ENCODE assay signal across 10 cellular contexts in the genomic region with DNA sequence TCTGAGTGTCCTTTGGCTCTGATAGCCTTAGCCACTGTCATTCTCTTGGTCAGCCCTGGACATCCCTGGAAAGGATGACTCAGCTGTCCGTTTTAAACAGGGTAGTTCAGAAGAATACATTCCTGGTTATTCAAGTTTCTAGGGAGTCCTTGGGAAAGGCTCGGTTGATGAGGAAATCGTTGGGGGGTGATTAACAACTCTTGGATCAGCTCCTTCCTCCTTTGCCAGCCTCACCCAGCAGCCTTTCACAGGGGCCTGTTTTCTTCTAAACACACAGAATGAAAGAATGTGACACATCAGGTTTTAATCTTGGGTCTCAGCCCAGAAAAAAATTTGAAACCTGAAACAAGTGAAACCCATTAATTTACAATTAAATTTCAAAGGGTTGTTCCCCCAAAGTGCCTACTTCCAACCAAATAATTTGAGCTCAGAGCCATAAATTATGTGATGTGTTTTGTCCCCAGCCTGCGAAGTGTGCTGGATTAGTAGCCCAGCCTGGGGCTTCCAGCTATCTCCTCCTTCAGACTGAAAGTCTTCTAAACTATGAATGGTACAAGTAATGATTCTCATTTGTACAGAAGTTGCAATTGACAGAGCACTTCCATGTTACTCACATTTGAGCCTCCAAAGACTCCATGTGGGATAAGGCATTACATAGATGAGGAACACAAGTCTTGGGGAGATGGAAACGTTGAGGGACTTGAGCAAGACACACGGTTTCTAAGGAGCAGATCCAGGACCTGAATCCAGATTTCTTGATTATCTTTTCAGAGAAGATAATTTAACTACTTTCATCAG. TPM values are rescaled to one million over a fixed set of nuclear protein-coding genes. Genes with fewer than 3 reads are reported as not detected.
DNase-seq lines count a peak whose midpoint lies in the region; ATAC-seq and TF ChIP-seq lines count a peak whose summit lies in the region.
"Had no signal": no experiment of that assay in that cellular context is flagged by ENCODE, and none has a peak within 500 bp of the region (broad histone marks: within the 10 kb centered on the region; RNA-seq: fewer than 3 reads in every experiment).

No MANE protein-coding gene starts in this region.

- H3K79me2 ChIP-seq in mammary epithelial cell (ENCODE audit: insufficient read depth, low read length): no peaks in the 10 kb centered on the region
- no peaks in the 10 kb centered on the region for H3K79me2 ChIP-seq in Karpas-422 (ENCODE audit: low read length)

- 26% methylated on average over 6 of the region's 6 CpGs for WGBS in mammary epithelial cell (ENCODE audit: low coverage, missing lambda C conversion rate)
- WGBS in urinary bladder: 43% methylated on average over 6 of the region's 6 CpGs

- H4K20me1 ChIP-seq in mammary epithelial cell (ENCODE audit: insufficient read depth, low read length): no peaks in the 10 kb centered on the region
- no peaks in the 10 kb centered on the region for H4K20me1 ChIP-seq in Karpas-422 (ENCODE audit: insufficient read depth, low read depth, low read length)

- H3K9me3 ChIP-seq in mammary epithelial cell (replicated peaks; ENCODE audit: insufficient read depth, low read length) (no peaks in the 10 kb centered on the region), Karpas-422 (ENCODE audit: low read length) (no peaks in the 10 kb centered on the region)

- H3K27ac ChIP-seq in mammary epithelial cell (ENCODE audit: insufficient read depth, low read depth, low read length) (peak overlapping the region; percentile 46), urinary bladder (ENCODE audit: low read depth) (peak overlapping the region; percentile 15), Karpas-422 (ENCODE audit: low read length) (no peak overlapping the region)

- dilution Hi-C loops in mammary epithelial cell (cut with HindIII; ENCODE audit: low sequenced_read_pairs): no loop called here

- ATAC-seq in left colon: peak; percentile 47
- no peak for ATAC-seq in Right ventricle myocardium superior (ENCODE audit: poor library complexity)
- ATAC-seq: stimulated activated naive CD8-positive, alpha-beta T cell treated with anti-CD3 and anti-CD28 coated beads, Interleukin-15, Interleukin-2, amounts not matched to agents 100 U/mL and 50 U/mL, for 24 hours had no signal

- H2AFZ ChIP-seq in mammary epithelial cell (ENCODE audit: low read depth, low read length): no peak overlapping the region
- H2AFZ ChIP-seq in Karpas-422 (ENCODE audit: low read length): no peak overlapping the region

- no peaks in the 10 kb centered on the region for H3K9me2 ChIP-seq in Karpas-422 (replicated peaks; ENCODE audit: insufficient read depth, low read length)

- peaks cover 20% of the 10 kb centered on the region for H3K4me1 ChIP-seq in mammary epithelial cell (ENCODE audit: insufficient read depth, low read length)
- H3K4me1 ChIP-seq in urinary bladder (ENCODE audit: insufficient read depth): no peaks in the 10 kb centered on the region
- no peaks in the 10 kb centered on the region for H3K4me1 ChIP-seq in Karpas-422 (ENCODE audit: low read length)

- in situ Hi-C loops in mammary epithelial cell (cut with MboI; ENCODE audit: low sequenced_read_pairs in 2 of 2): loop anchor here in 1 of 2 donors (10.0 kb wide), 1 partner anchor 235 kb away; no protein-coding TSS in a partner anchor

- H3K4me2 ChIP-seq in mammary epithelial cell (ENCODE audit: insufficient read depth, low read depth, low read length) (peak overlapping the region; percentile 34), Karpas-422 (ENCODE audit: low read depth, low read length, poor library complexity, severe bottlenecking) (no peak overlapping the region)

- H3K36me3 ChIP-seq in mammary epithelial cell (ENCODE audit: insufficient read depth, low read length) (no peaks in the 10 kb centered on the region), urinary bladder (ENCODE audit: insufficient read depth) (no peaks in the 10 kb centered on the region), Karpas-422 (ENCODE audit: insufficient read depth, low read length) (no peaks in the 10 kb centered on the region)

- BruUV-seq in mammary epithelial cell (replicated peaks; lab: Mats Ljungman, UMichigan): no TSS peak

- intact Hi-C loops in mammary epithelial cell (cut with micrococcal nuclease) (loop anchor here (2.0 to 10.0 kb wide), 5 partner anchors 37 to 822 kb away; partner anchors contain the start of genes E2F8 and ZDHHC13), left colon (cut with DNase I, micrococcal nuclease) (loop anchor here in 1 of 2 donors (10.0 kb wide), 1 partner anchor 665 kb away; no protein-coding TSS in a partner anchor), Right ventricle myocardium superior (cut with DNase I) (loop anchor here (5.0 kb wide), 1 partner anchor 32 kb away; no protein-coding TSS in a partner anchor)

- H3K9ac ChIP-seq in mammary epithelial cell (ENCODE audit: insufficient read depth, low read length) (no peak overlapping the region), Karpas-422 (ENCODE audit: low read length) (no peak overlapping the region)

- CTCF ChIA-PET in mammary epithelial cell (lab: Charles Lee; ENCODE audit: low non-redundant PET): no interaction called here

- H3K27me3 ChIP-seq in mammary epithelial cell (ENCODE audit: insufficient read depth, low read length) (no peaks in the 10 kb centered on the region), Karpas-422 (ENCODE audit: low read length) (0 out of 2 replicates have a peak, but pooled peaks cover 4% of the 10 kb centered on the region)

- peak; percentile 97 for DNase-seq in HT1080 (ENCODE audit: low read depth)
- peak; percentile 90 for DNase-seq in mammary epithelial cell
- DNase-seq in left colon: no peak
- DNase-seq in Right ventricle myocardium superior: no peak
- no peak for DNase-seq in Karpas-422
- no peak for DNase-seq in T-helper 9 cell
- DNase-seq: activated CD4-positive, CD25-positive, alpha-beta regulatory T cell treated with anti-CD3 and anti-CD28 coated beads, Interleukin-2, amount 50 U/mL, for 72 hours; stimulated activated naive CD8-positive, alpha-beta T cell treated with anti-CD3 and anti-CD28 coated beads, Interleukin-15, Interleukin-2, amounts not matched to agents 100 U/mL and 50 U/mL, for 24 hours had no signal

- H3K4me3 ChIP-seq in mammary epithelial cell (replicated peaks in 1 of 3; ENCODE audit: insufficient read depth in 1 of 3, low read depth in 2 of 3, low read length in 3 of 3): no peak overlapping the region
- no peak overlapping the region for H3K4me3 ChIP-seq in urinary bladder (ENCODE audit: low read depth, low read length)
- H3K4me3 ChIP-seq in Karpas-422 (ENCODE audit: low read length): no peak overlapping the region

- TF ChIP-seq CTCF in mammary epithelial cell (conservative IDR thresholded peaks at IDR 0.05 in 1 of 2, IDR thresholded peaks at IDR 0.05 in 1 of 2; ENCODE audit: extremely low read depth in 1 of 2, insufficient read depth in 1 of 2, low read depth in 1 of 2, low read length in 2 of 2): no peak

RNA-seq across cellular contexts. Expression of gene MRGPRX2, which starts 19.3 kb away (rescaled TPM):
- total RNA-seq in HT1080 (2014; rRNA removed; shearing (Covaris generic)): not detected in 2 replicates
- polyA plus RNA-seq in HT1080 (2015; cell fraction: cytosol; rRNA removed): not detected in 2 replicates
- polyA plus RNA-seq in HT1080 (2015; cell fraction: nucleus; rRNA removed): not detected in 2 replicates
- total RNA-seq in mammary epithelial cell (not detected), left colon (under 1 TPM in 1 of 2 donors, not detected in 1; 0.11 TPM), urinary bladder (not detected), Right ventricle myocardium superior (not detected)
- polyA plus RNA-seq in mammary epithelial cell (not detected), urinary bladder (0.29 TPM)
- polyA minus RNA-seq in mammary epithelial cell: not detected
- not detected in 2 replicates for total RNA-seq in Karpas-422 (2014; rRNA removed; shearing (Covaris generic); ENCODE audit: low replicate concordance)
- total RNA-seq: NCI-H460 had no signal

RNA-seq across cellular contexts. Expression of gene ZDHHC13, which starts 37.1 kb away (rescaled TPM):
- 14.6 and 18.9 TPM in 2 replicates for total RNA-seq in HT1080 (2014; rRNA removed; shearing (Covaris generic))
- polyA plus RNA-seq in HT1080 (2015; cell fraction: cytosol; rRNA removed): 15.4 and 16.7 TPM in 2 replicates
- 21.6 and 25.0 TPM in 2 replicates for polyA plus RNA-seq in HT1080 (2015; cell fraction: nucleus; rRNA removed)
- total RNA-seq in mammary epithelial cell (10 to 100 TPM; 17.9 to 23.2 TPM), left colon (10 to 100 TPM; 30.5 to 32.9 TPM), urinary bladder (26.5 TPM), Right ventricle myocardium superior (5.6 TPM)
- polyA plus RNA-seq in mammary epithelial cell (12.1 TPM), urinary bladder (10.2 TPM)
- polyA minus RNA-seq in mammary epithelial cell: 10.1 TPM
- total RNA-seq in Karpas-422 (2014; rRNA removed; shearing (Covaris generic); ENCODE audit: low replicate concordance): 27.5 and 64.7 TPM in 2 replicates

Comparison
In these comparisons a context has a peak if more than half of its experiments do, and no peak if none do; other contexts are left out.
1. DNase-seq: peak in HT1080 (single experiment) and mammary epithelial cell (single experiment); none in left colon (0 of 2), Right ventricle myocardium superior (single experiment), Karpas-422 (single experiment) and T-helper 9 cell (single experiment).